In the genomic region with DNA sequence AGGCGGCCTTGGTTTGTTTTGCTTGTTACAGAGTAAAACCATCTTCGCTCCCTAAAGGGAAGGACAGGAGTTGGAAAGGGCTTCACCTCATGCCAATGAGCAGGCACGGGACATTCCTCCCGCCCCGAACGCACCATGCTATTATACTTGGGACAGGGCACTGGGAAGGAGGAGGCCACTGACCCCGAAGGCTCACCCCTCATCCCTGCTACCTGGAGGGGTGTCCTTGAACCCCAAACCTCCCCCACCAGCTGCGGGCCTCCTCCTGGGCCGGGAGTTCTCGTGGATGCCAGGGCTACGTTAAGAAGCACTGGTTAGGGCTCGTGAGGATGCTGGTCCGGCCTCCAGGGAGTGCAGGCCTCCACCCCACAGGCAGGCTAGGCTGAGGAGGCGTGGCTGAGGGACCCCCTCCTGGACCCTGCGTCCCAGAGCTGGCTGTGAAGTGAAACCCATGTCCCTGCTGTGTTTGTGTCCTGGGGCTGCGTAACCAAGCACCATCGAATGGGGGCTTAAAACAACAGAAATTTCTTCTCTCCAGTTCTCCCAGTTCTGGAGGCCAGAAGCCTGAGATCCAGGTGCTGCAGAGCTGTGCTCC, we compare ENCODE assay signal across 21 cellular contexts.
"Had no signal": no experiment of that assay in that cellular context is flagged by ENCODE, and none has a peak within 500 bp of the region (broad histone marks: within the 10 kb centered on the region; RNA-seq: fewer than 3 reads in every experiment).

No MANE protein-coding gene starts in this region.

- H3K4me1 ChIP-seq: foreskin keratinocyte had no signal

- DNase-seq: activated CD4-positive, alpha-beta T cell treated with anti-CD3 and anti-CD28 coated beads for 1 hour; activated CD4-positive, alpha-beta T cell treated with anti-CD3 and anti-CD28 coated beads, Interleukin-2, amount 50 U/mL, for 4 hours; activated effector memory CD4-positive, alpha-beta T cell treated with Interleukin-2 at 50 U/mL for 16 hours; activated naive CD4-positive, alpha-beta T cell treated with anti-CD3 and anti-CD28 coated beads, Interleukin-2, amount 10 ng/mL, durations not matched to agents 7 days and 5 days; activated T-cell treated with anti-CD3 and anti-CD28 coated beads, Interleukin-2, amount 50 U/mL, for 48 hours; amygdala; effector CD4-positive, alpha-beta T cell; foreskin keratinocyte; hippocampal formation; kidney glomerular epithelial cell; occipital lobe; stimulated activated CD4-positive, alpha-beta T cell treated with anti-CD3 and anti-CD28 coated beads, Interleukin-2, amount 100 ng/mL, for 48 hours; stimulated activated CD8-positive, alpha-beta memory T cell treated with anti-CD3 and anti-CD28 coated beads, Interleukin-4, amount 100 ng/mL, for 48 hours; stimulated activated naive CD4-positive, alpha-beta T cell treated with Interleukin-2 at 50 U/mL for 16 hours; T-helper 1 cell; T-helper 9 cell had no signal

- H3K36me3 Mint-ChIP-seq: activated naive CD4-positive, alpha-beta T cell treated with anti-CD3 and anti-CD28 coated beads, Interleukin-2, amount 10 ng/mL, durations not matched to agents 7 days and 5 days; natural killer cell treated with Interleukin-12 subunit alpha and Interleukin-12 subunit beta and Interleukin-15 and Interleukin-18, amount 100 ng/mL, for 72 hours had no signal

- H3K4me3 Mint-ChIP-seq: activated naive CD4-positive, alpha-beta T cell treated with anti-CD3 and anti-CD28 coated beads, Interleukin-2, amount 10 ng/mL, durations not matched to agents 7 days and 5 days; dendritic cell treated with granulocyte-macrophage colony-stimulating factor and Interleukin-4, amounts not matched to agents 40 ng/mL and 50 ng/mL, for 4 days; natural killer cell treated with Interleukin-12 subunit alpha and Interleukin-12 subunit beta and Interleukin-15 and Interleukin-18, amount 100 ng/mL, for 72 hours had no signal

- H3K4me3 ChIP-seq: cardiac muscle cell, left lung, thoracic aorta had no signal

- H3K27me3 ChIP-seq: cardiac muscle cell, foreskin keratinocyte, left lung had no signal

- H3K27ac Mint-ChIP-seq: activated naive CD4-positive, alpha-beta T cell treated with anti-CD3 and anti-CD28 coated beads, Interleukin-2, amount 10 ng/mL, durations not matched to agents 7 days and 5 days; dendritic cell treated with granulocyte-macrophage colony-stimulating factor and Interleukin-4, amounts not matched to agents 40 ng/mL and 50 ng/mL, for 4 days; natural killer cell treated with Interleukin-12 subunit alpha and Interleukin-12 subunit beta and Interleukin-15 and Interleukin-18, amount 100 ng/mL, for 72 hours had no signal

- H3K27me3 Mint-ChIP-seq: dendritic cell treated with granulocyte-macrophage colony-stimulating factor and Interleukin-4, amounts not matched to agents 40 ng/mL and 50 ng/mL, for 4 days; natural killer cell treated with Interleukin-12 subunit alpha and Interleukin-12 subunit beta and Interleukin-15 and Interleukin-18, amount 100 ng/mL, for 72 hours had no signal

- H3K9me3 ChIP-seq: left lung, thoracic aorta had no signal

- H3K27ac ChIP-seq: cardiac muscle cell, foreskin keratinocyte, left lung, thoracic aorta had no signal

- H3K9me3 Mint-ChIP-seq: activated naive CD4-positive, alpha-beta T cell treated with anti-CD3 and anti-CD28 coated beads, Interleukin-2, amount 10 ng/mL, durations not matched to agents 7 days and 5 days; dendritic cell treated with granulocyte-macrophage colony-stimulating factor and Interleukin-4, amounts not matched to agents 40 ng/mL and 50 ng/mL, for 4 days; natural killer cell treated with Interleukin-12 subunit alpha and Interleukin-12 subunit beta and Interleukin-15 and Interleukin-18, amount 100 ng/mL, for 72 hours had no signal

- H3K36me3 ChIP-seq: cardiac muscle cell, left lung, thoracic aorta had no signal

- ATAC-seq: foreskin keratinocyte; left lung; natural killer cell treated with Interleukin-12 subunit alpha and Interleukin-12 subunit beta and Interleukin-15 and Interleukin-18, amount 100 ng/mL, for 72 hours had no signal

- H3K4me1 Mint-ChIP-seq: activated naive CD4-positive, alpha-beta T cell treated with anti-CD3 and anti-CD28 coated beads, Interleukin-2, amount 10 ng/mL, durations not matched to agents 7 days and 5 days had no signal
